Comparison of ENCODE assay signal across 8 cellular contexts in the genomic region with DNA sequence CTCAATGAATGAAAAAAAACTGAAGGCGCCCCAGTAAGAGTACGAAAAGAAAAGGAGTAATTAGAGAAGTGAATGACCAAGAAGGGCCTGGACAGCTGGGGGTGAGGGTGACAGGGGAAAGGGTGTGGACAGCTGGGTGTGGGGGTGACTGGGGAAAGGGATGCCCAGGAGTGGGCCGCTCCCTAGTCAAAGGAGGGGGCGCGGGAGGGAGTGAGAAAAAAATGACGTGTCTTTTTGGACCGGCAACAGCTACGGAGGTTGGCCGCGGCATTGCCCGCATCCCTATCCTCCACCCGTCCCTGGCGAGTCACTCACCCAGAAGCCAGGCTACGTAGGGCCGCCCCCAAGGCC. TPM values are rescaled to one million over a fixed set of nuclear protein-coding genes. Genes with fewer than 3 reads are reported as not detected.
A peak's percentile ranks its signal among the peaks of the same experiment; 100 is the strongest.
DNase-seq lines count a peak whose midpoint lies in the region; ATAC-seq and TF ChIP-seq lines count a peak whose summit lies in the region.

No MANE protein-coding gene starts in this region.

- no peaks in the 10 kb centered on the region for H3K27me3 Mint-ChIP-seq in activated T-helper 2 cell treated with anti-CD3 and anti-CD28 coated beads, Interferon-gamma antibody, Interleukin-2, Interleukin-4, amounts not matched to agents 10 μg/mL and 5 μg/mL and 100 μg/mL, durations not matched to agents 14 hours and 24 hours and 36 hours (ENCODE audit: low read depth)

- intact Hi-C loops in activated T-helper 2 cell treated with anti-CD3 and anti-CD28 coated beads, Interferon-gamma antibody, Interleukin-2, Interleukin-4, amounts not matched to agents 10 μg/mL and 5 μg/mL and 100 μg/mL, durations not matched to agents 14 hours and 24 hours and 36 hours (cut with micrococcal nuclease) = loop anchor here (1.0 to 10.0 kb wide), 10 partner anchors 22 to 993 kb away; partner anchors contain the start of genes RBMS3 and SLC4A7

- peaks cover 0 to 58% of the 10 kb centered on the region in 2 donors for H3K4me1 ChIP-seq in right atrium auricular region

- no peak for TF ChIP-seq CTCF in C4-2B (conservative IDR thresholded peaks at IDR 0.05)
- no peak for TF ChIP-seq CTCF in HFF-Myc (IDR thresholded peaks at IDR 0.05; ENCODE audit: low read depth, low read length, missing control alignments)
- no peak for TF ChIP-seq CTCF in right atrium auricular region (IDR thresholded peaks at IDR 0.05)

- H3K4me1 Mint-ChIP-seq in activated T-helper 2 cell treated with anti-CD3 and anti-CD28 coated beads, Interferon-gamma antibody, Interleukin-2, Interleukin-4, amounts not matched to agents 10 μg/mL and 5 μg/mL and 100 μg/mL, durations not matched to agents 14 hours and 24 hours and 36 hours (ENCODE audit: low read depth) = peaks cover 50% of the 10 kb centered on the region

- H3K4me3 ChIP-seq in HFF-Myc (replicated peaks; ENCODE audit: low read depth, low read length) (peak overlapping the region; percentile 87), right atrium auricular region (peak overlapping the region; percentile 70 to 79), skeletal muscle cell (ENCODE audit: low read depth, low read length) (peak overlapping the region; percentile 63)

- ATAC-seq in GM21381 (IDR thresholded peaks at IDR 0.05; ENCODE audit: unreplicated experiment) = no peak

- no peaks in the 10 kb centered on the region for H3K27me3 ChIP-seq in right atrium auricular region

- no peak for DNase-seq in HFF-Myc (ENCODE audit: extremely low read depth, low read depth)
- no peak for DNase-seq in activated T-helper 2 cell treated with anti-CD3 and anti-CD28 coated beads, Interferon-gamma antibody, Interleukin-2, Interleukin-4, amounts not matched to agents 10 μg/mL and 5 μg/mL and 100 μg/mL, durations not matched to agents 14 hours and 24 hours and 36 hours (ENCODE audit: low spot score)
- DNase-seq in right atrium auricular region (ENCODE audit: low spot score) = peak; percentile 95
- DNase-seq in skeletal muscle cell (ENCODE audit: low read depth) = peak; percentile 79
- DNase-seq in stimulated activated CD4-positive, alpha-beta T cell treated with anti-CD3 and anti-CD28 coated beads, Interleukin-4, amount 100 ng/mL, for 4 hours = no peak
- no peak for DNase-seq in DMS79 treated with DMSO at 0.1 percent for 48 hours (lab: John Stamatoyannopoulos, UW)

- H3K36me3 Mint-ChIP-seq in activated T-helper 2 cell treated with anti-CD3 and anti-CD28 coated beads, Interferon-gamma antibody, Interleukin-2, Interleukin-4, amounts not matched to agents 10 μg/mL and 5 μg/mL and 100 μg/mL, durations not matched to agents 14 hours and 24 hours and 36 hours (ENCODE audit: low read depth) = peaks cover 47% of the 10 kb centered on the region

- H3K27ac ChIP-seq in C4-2B (peak overlapping the region; percentile 88), right atrium auricular region (peak overlapping the region; percentile 98)

- peaks cover 8% of the 10 kb centered on the region for H3K9me3 Mint-ChIP-seq in activated T-helper 2 cell treated with anti-CD3 and anti-CD28 coated beads, Interferon-gamma antibody, Interleukin-2, Interleukin-4, amounts not matched to agents 10 μg/mL and 5 μg/mL and 100 μg/mL, durations not matched to agents 14 hours and 24 hours and 36 hours

- H3K4me3 Mint-ChIP-seq in activated T-helper 2 cell treated with anti-CD3 and anti-CD28 coated beads, Interferon-gamma antibody, Interleukin-2, Interleukin-4, amounts not matched to agents 10 μg/mL and 5 μg/mL and 100 μg/mL, durations not matched to agents 14 hours and 24 hours and 36 hours (ENCODE audit: low read depth) = peak overlapping the region; percentile 94

- H3K27ac Mint-ChIP-seq in activated T-helper 2 cell treated with anti-CD3 and anti-CD28 coated beads, Interferon-gamma antibody, Interleukin-2, Interleukin-4, amounts not matched to agents 10 μg/mL and 5 μg/mL and 100 μg/mL, durations not matched to agents 14 hours and 24 hours and 36 hours = peak overlapping the region; percentile 98

- H3K36me3 ChIP-seq in right atrium auricular region = peaks cover 2% of the 10 kb centered on the region

- peaks cover 0 to 3% of the 10 kb centered on the region in 2 donors for H3K9me3 ChIP-seq in right atrium auricular region

RNA-seq across cellular contexts. Expression of gene ZCWPW2, which starts 0.3 kb away (rescaled TPM):
- 0.14 and 0.16 TPM in 2 replicates for total RNA-seq in activated T-helper 2 cell treated with anti-CD3 and anti-CD28 coated beads, Interferon-gamma antibody, Interleukin-2, Interleukin-4, amounts not matched to agents 10 μg/mL and 5 μg/mL and 100 μg/mL, durations not matched to agents 14 hours and 24 hours and 36 hours
- total RNA-seq in right atrium auricular region = 1 to 10 TPM; 1.2 to 3.4 TPM

RNA-seq across cellular contexts. Expression of gene AZI2, which starts 0.4 kb away (rescaled TPM):
- total RNA-seq in activated T-helper 2 cell treated with anti-CD3 and anti-CD28 coated beads, Interferon-gamma antibody, Interleukin-2, Interleukin-4, amounts not matched to agents 10 μg/mL and 5 μg/mL and 100 μg/mL, durations not matched to agents 14 hours and 24 hours and 36 hours = 35.6 and 37.5 TPM in 2 replicates
- total RNA-seq in right atrium auricular region = 10 to 100 TPM; 21.8 to 49.2 TPM

Comparison
In these comparisons a context has a peak if more than half of its experiments do, and no peak if none do; other contexts are left out.
1. DNase-seq: peak in right atrium auricular region (single experiment) and skeletal muscle cell (single experiment); none in HFF-Myc (single experiment), activated T-helper 2 cell treated with anti-CD3 and anti-CD28 coated beads, Interferon-gamma antibody, Interleukin-2, Interleukin-4, amounts not matched to agents 10 μg/mL and 5 μg/mL and 100 μg/mL, durations not matched to agents 14 hours and 24 hours and 36 hours (single experiment), stimulated activated CD4-positive, alpha-beta T cell treated with anti-CD3 and anti-CD28 coated beads, Interleukin-4, amount 100 ng/mL, for 4 hours (0 of 2) and DMS79 treated with DMSO at 0.1 percent for 48 hours (single experiment).
2. Peak in every context shown above with its lines, with median percentiles within 50 percentile points of each other: H3K4me3 ChIP-seq.